31 cellular contexts compared by ENCODE assay signal in the genomic region with DNA sequence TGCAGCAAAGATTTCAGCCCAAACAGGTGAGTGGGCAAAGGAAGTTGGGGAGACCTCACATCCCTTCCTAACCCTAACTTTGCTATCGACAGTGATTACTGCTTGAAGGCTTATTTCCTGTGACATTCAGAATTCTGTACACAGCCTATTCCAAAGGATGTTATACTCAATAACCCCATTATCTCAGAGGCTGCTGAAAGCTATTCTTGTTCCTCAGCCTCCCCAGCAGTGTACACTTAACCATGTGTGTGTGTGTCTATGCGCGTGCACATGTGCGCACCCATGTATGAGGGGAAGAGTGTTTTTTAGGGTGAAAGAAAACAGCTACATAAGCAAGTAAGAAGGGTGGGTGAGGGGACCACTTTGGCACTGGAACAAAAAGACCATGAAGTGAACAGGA.
"Had no signal": no experiment of that assay in that cellular context is flagged by ENCODE, and none has a peak within 500 bp of the region (broad histone marks: within the 10 kb centered on the region; RNA-seq: fewer than 3 reads in every experiment).

No MANE protein-coding gene starts in this region.

- H3K9me3 ChIP-seq: esophagus squamous epithelium, neutrophil, prostate gland, stomach, thyroid gland, upper lobe of left lung had no signal

- H3K27ac Mint-ChIP-seq: activated CD4-positive, alpha-beta memory T cell treated with anti-CD3 and anti-CD28 coated beads, Interleukin-2, amount 10 ng/mL, durations not matched to agents 7 days and 5 days; activated CD4-positive, alpha-beta T cell treated with anti-CD3 and anti-CD28 coated beads, Interleukin-2, amount 10 ng/mL, durations not matched to agents 7 days and 5 days; activated T-cell treated with anti-CD3 and anti-CD28 coated beads, Interleukin-2, amount 50 U/mL, for 24 hours; natural killer cell; stimulated activated memory B cell treated with anti-CD40 and anti-IgM and Interleukin-4, amounts not matched to agents 10 μg/mL and 1 μg/mL and 100 μg/mL, for 72 hours; WTC11 had no signal

- H3K4me1 Mint-ChIP-seq: central memory CD8-positive, alpha-beta T cell; WTC11 had no signal

- H3K4me2 ChIP-seq: smooth muscle cell had no signal

- ATAC-seq: natural killer cell; stimulated activated memory B cell treated with anti-CD40 and anti-IgM and Interleukin-4, amounts not matched to agents 10 μg/mL and 1 μg/mL and 100 μg/mL, for 72 hours; WTC11 had no signal

- H3K9me3 Mint-ChIP-seq: activated CD4-positive, alpha-beta memory T cell treated with anti-CD3 and anti-CD28 coated beads, Interleukin-2, amount 10 ng/mL, durations not matched to agents 7 days and 5 days; activated CD4-positive, alpha-beta T cell treated with anti-CD3 and anti-CD28 coated beads, Interleukin-2, amount 10 ng/mL, durations not matched to agents 7 days and 5 days; activated T-cell treated with anti-CD3 and anti-CD28 coated beads, Interleukin-2, amount 50 U/mL, for 24 hours; central memory CD8-positive, alpha-beta T cell; natural killer cell; stimulated activated memory B cell treated with anti-CD40 and anti-IgM and Interleukin-4, amounts not matched to agents 10 μg/mL and 1 μg/mL and 100 μg/mL, for 72 hours; WTC11 had no signal

- H3K27ac ChIP-seq: brain microvascular endothelial cell, epithelial cell of prostate, esophagus squamous epithelium, neutrophil, prostate gland, stomach, thyroid gland, upper lobe of left lung had no signal

- H3K4me3 ChIP-seq: esophagus squamous epithelium, prostate gland, smooth muscle cell, stomach, thyroid gland, upper lobe of left lung had no signal

- H3K27me3 ChIP-seq: brain microvascular endothelial cell, esophagus squamous epithelium, neutrophil, stomach, thyroid gland, upper lobe of left lung had no signal

- H3K36me3 Mint-ChIP-seq: natural killer cell had no signal

- DNase-seq: activated CD4-positive, alpha-beta memory T cell treated with anti-CD3 and anti-CD28 coated beads, Interleukin-2, amount 10 ng/mL, durations not matched to agents 7 days and 5 days; activated CD4-positive, alpha-beta T cell treated with anti-CD3 and anti-CD28 coated beads for 1 hour; activated CD4-positive, alpha-beta T cell treated with anti-CD3 and anti-CD28 coated beads, Interleukin-2, amount 10 ng/mL, durations not matched to agents 7 days and 5 days; activated CD8-positive, alpha-beta memory T cell treated with anti-CD3 and anti-CD28 coated beads, Interleukin-2, amount 50 U/mL, for 48 hours; activated gamma-delta T cell; activated naive CD4-positive, alpha-beta T cell treated with anti-CD3 and anti-CD28 coated beads, Interleukin-2, amount 50 U/mL, for 16 hours; activated T-cell treated with anti-CD3 and anti-CD28 coated beads, Interleukin-2, amount 50 U/mL, for 24 hours; amniotic stem cell; brain microvascular endothelial cell; dermis blood vessel endothelial cell; effector CD4-positive, alpha-beta T cell; esophagus squamous epithelium; glutamatergic neuron; mammary epithelial cell; midbrain; natural killer cell; retina; stimulated activated CD4-positive, alpha-beta T cell treated with anti-CD3 and anti-CD28 coated beads, Interleukin-1b, Interleukin-23, amount 100 ng/mL, for 48 hours; stimulated activated CD4-positive, alpha-beta T cell treated with anti-CD3 and anti-CD28 coated beads, Interleukin-4, amount 100 ng/mL, for 4 hours; stimulated activated CD8-positive, alpha-beta memory T cell treated with anti-CD3 and anti-CD28 coated beads, Interleukin-4, amount 100 ng/mL, for 48 hours; stomach; T-helper 2 cell; thyroid gland; upper lobe of left lung had no signal

- H3K4me1 ChIP-seq: prostate gland, thyroid gland had no signal

- H3K36me3 ChIP-seq: brain microvascular endothelial cell, prostate gland, thyroid gland had no signal

- H3K4me3 Mint-ChIP-seq: activated CD4-positive, alpha-beta memory T cell treated with anti-CD3 and anti-CD28 coated beads, Interleukin-2, amount 10 ng/mL, durations not matched to agents 7 days and 5 days; activated CD4-positive, alpha-beta T cell treated with anti-CD3 and anti-CD28 coated beads, Interleukin-2, amount 10 ng/mL, durations not matched to agents 7 days and 5 days; activated T-cell treated with anti-CD3 and anti-CD28 coated beads, Interleukin-2, amount 50 U/mL, for 24 hours; central memory CD8-positive, alpha-beta T cell; natural killer cell; stimulated activated memory B cell treated with anti-CD40 and anti-IgM and Interleukin-4, amounts not matched to agents 10 μg/mL and 1 μg/mL and 100 μg/mL, for 72 hours; WTC11 had no signal

- H3K27me3 Mint-ChIP-seq: activated CD4-positive, alpha-beta memory T cell treated with anti-CD3 and anti-CD28 coated beads, Interleukin-2, amount 10 ng/mL, durations not matched to agents 7 days and 5 days; activated CD4-positive, alpha-beta T cell treated with anti-CD3 and anti-CD28 coated beads, Interleukin-2, amount 10 ng/mL, durations not matched to agents 7 days and 5 days; activated T-cell treated with anti-CD3 and anti-CD28 coated beads, Interleukin-2, amount 50 U/mL, for 24 hours; central memory CD8-positive, alpha-beta T cell; stimulated activated memory B cell treated with anti-CD40 and anti-IgM and Interleukin-4, amounts not matched to agents 10 μg/mL and 1 μg/mL and 100 μg/mL, for 72 hours had no signal
